24 cellular contexts compared by ENCODE assay signal in the genomic region with DNA sequence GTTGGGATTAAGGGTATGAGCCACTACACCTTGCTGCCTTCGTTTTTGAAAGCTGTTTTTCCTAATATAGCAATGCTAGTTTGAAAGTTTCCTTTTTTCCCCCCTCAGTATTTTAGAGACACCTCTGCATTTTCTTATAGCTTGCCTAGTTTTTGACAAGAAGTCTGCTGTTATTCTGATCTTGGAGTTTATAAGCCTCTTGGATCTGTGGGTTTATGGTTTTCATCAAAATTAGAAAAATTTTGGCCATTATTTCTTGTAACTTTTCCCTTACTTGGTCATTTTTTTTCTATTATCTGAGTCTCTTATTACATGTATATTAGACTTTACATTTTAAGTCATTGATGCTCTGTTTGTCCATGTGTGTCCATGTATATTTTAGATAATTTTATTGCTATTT.
"Had no signal": no experiment of that assay in that cellular context is flagged by ENCODE, and none has a peak within 500 bp of the region (broad histone marks: within the 10 kb centered on the region; RNA-seq: fewer than 3 reads in every experiment).

No MANE protein-coding gene starts in this region.

- H3K9me3 ChIP-seq: colonic mucosa, esophagus squamous epithelium, gastrocnemius medialis, heart right ventricle, left lung, lower lobe of right lung, mucosa of descending colon had no signal

- H3K27ac ChIP-seq: colonic mucosa, epithelial cell of prostate, esophagus squamous epithelium, gastrocnemius medialis, heart right ventricle, left lung, lower lobe of right lung had no signal

- H3K4me3 ChIP-seq: colonic mucosa, esophagus squamous epithelium, gastrocnemius medialis, heart right ventricle, left lung, lower lobe of right lung, mucosa of descending colon had no signal

- H3K27ac Mint-ChIP-seq: endodermal cell, mesothelial cell of epicardium had no signal

- ATAC-seq: effector memory CD8-positive, alpha-beta T cell; esophagus mucosa; gastrocnemius medialis; heart right ventricle; left cardiac atrium; left lung; left ventricle myocardium superior; lower lobe of right lung; mucosa of descending colon had no signal

- H3K36me3 ChIP-seq: colonic mucosa, esophagus squamous epithelium, gastrocnemius medialis, heart right ventricle, left lung, lower lobe of right lung had no signal

- H3K27me3 Mint-ChIP-seq: dendritic cell treated with granulocyte-macrophage colony-stimulating factor and Interleukin-4, amounts not matched to agents 40 ng/mL and 50 ng/mL, for 4 days; effector memory CD8-positive, alpha-beta T cell had no signal

- H3K4me3 Mint-ChIP-seq: dendritic cell treated with granulocyte-macrophage colony-stimulating factor and Interleukin-4, amounts not matched to agents 40 ng/mL and 50 ng/mL, for 4 days; effector memory CD8-positive, alpha-beta T cell; endodermal cell; mesothelial cell of epicardium had no signal

- DNase-seq: colonic mucosa; cortex of kidney; effector CD8-positive, alpha-beta T cell; effector memory CD8-positive, alpha-beta T cell; endodermal cell; erythroblast; esophagus squamous epithelium; foreskin fibroblast; foreskin melanocyte; gastrocnemius medialis; glutamatergic neuron; head of caudate nucleus; heart right ventricle; hippocampal formation; left cardiac atrium; left lung; left ventricle myocardium superior; lower lobe of right lung; mesenchymal stem cell; mucosa of descending colon had no signal

- H3K9me3 Mint-ChIP-seq: effector memory CD8-positive, alpha-beta T cell had no signal

- H3K4me1 ChIP-seq: colonic mucosa, lower lobe of right lung had no signal

- H3K27me3 ChIP-seq: colonic mucosa, esophagus squamous epithelium, gastrocnemius medialis, heart right ventricle, left lung had no signal
